1 cellular context compared by ENCODE assay signal in genomic region chr2:196160966-196161365, GRCh38.
TF ChIP-seq lines count a peak whose summit lies in the region.

No MANE protein-coding gene starts in this region.

TF ChIP-seq in IMR-90, 13 proteins besides CTCF, POLR2A, EP300 and RAD21 (continued from another document):
- no peak for TF ChIP-seq ELK1 (IDR thresholded peaks at IDR 0.05; ENCODE audit: borderline replicate concordance, low read depth, low read length)
- no peak for TF ChIP-seq MAFK (IDR thresholded peaks at IDR 0.05; ENCODE audit: low read depth, low read length)
- no peak for TF ChIP-seq MAZ (IDR thresholded peaks at IDR 0.05; ENCODE audit: borderline replicate concordance, low read depth, low read length)
- TF ChIP-seq CHD1 (IDR thresholded peaks at IDR 0.05; ENCODE audit: low read depth, low read length): no peak
- no peak for TF ChIP-seq USF2 (IDR thresholded peaks at IDR 0.05; ENCODE audit: low read depth, low read length)
- no peak for TF ChIP-seq SMC3 (IDR thresholded peaks at IDR 0.05; ENCODE audit: low read depth, low read length)
- no peak for TF ChIP-seq FOS (IDR thresholded peaks at IDR 0.05; ENCODE audit: low read depth, low read length)
- no peak for TF ChIP-seq NFE2L2 (IDR thresholded peaks at IDR 0.05; ENCODE audit: low read depth, low read length)
TF ChIP-seq in IMR-90: peak in this region for 0.
